Comparison of ENCODE assay signal across 8 cellular contexts in the genomic region with DNA sequence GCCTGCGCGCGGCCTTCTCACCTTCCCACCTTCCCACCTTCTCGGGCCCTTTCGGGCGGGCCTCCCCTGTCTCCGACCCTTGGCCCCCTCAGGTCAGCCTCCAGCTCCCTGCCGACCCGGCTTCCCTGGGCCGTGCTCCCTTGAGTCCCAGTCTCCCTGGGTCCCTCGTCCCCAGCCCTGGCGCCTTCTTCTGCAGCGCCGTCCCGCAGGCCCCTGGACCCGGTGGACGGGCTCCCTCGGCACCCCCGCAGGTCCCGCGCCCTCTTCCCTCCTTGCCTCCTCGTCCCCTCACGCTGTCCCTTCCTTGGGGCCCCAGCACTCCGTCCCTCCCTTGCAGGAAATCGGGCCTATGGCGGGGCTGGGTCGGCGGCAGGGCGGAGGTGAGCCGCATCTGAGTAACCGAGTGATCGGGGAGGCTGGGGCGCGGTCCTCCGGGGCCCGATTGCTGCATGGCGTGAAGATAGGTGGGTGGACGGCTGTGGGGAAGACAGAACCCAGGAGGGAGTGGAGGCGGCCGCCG. TPM values are rescaled to one million over a fixed set of nuclear protein-coding genes. Genes with fewer than 3 reads are reported as not detected.
A peak's percentile ranks its signal among the peaks of the same experiment; 100 is the strongest.
DNase-seq lines count a peak whose midpoint lies in the region; ATAC-seq and TF ChIP-seq lines count a peak whose summit lies in the region.

No MANE protein-coding gene starts in this region.

- no peaks in the 10 kb centered on the region for H3K9me3 ChIP-seq in mononuclear cell (ENCODE audit: low read depth, low read length)
- no peaks in the 10 kb centered on the region for H3K9me3 ChIP-seq in transverse colon

- H3K4me3 ChIP-seq in WI38 (ENCODE audit: low read depth, low read length) (peak overlapping the region; percentile 94), mononuclear cell (ENCODE audit: low read length) (peak overlapping the region; percentile 83), transverse colon (peak overlapping the region; percentile 66 to 90 (median 88))

- 0% methylated on average over 31 of the region's 41 CpGs; no CpG with 5 or more reads in 1 of the 2 donors for WGBS in transverse colon (ENCODE audit: low coverage in 1 of 2), 2 donors

- intact Hi-C loops in transverse colon (cut with DNase I; ENCODE audit: low total_unique reads): no loop called here

- TF ChIP-seq CTCF in WI38 (IDR thresholded peaks at IDR 0.05; ENCODE audit: low read depth, low read length) (no peak), transverse colon (IDR thresholded peaks at IDR 0.05) (peak in 1 of 5 experiments; percentile 6)

- no peaks in the 10 kb centered on the region for H3K36me3 ChIP-seq in transverse colon

- DNase-seq in ecto neural progenitor cell (ENCODE audit: low spot score) (peak; percentile 62), transverse colon (peak; percentile 49), G401 (ENCODE audit: low spot score) (no peak), hepatic stellate cell (ENCODE audit: low spot score) (no peak)

- ATAC-seq in GM18907 (IDR thresholded peaks at IDR 0.05; ENCODE audit: unreplicated experiment) (peak; percentile 10), HG03025 (IDR thresholded peaks at IDR 0.05; ENCODE audit: low FRiP score, unreplicated experiment) (peak; percentile 11)

- TF ChIP-seq EP300 in transverse colon (IDR thresholded peaks at IDR 0.05; ENCODE audit: low read depth): no peak

- in situ Hi-C loops in transverse colon (cut with MboI; ENCODE audit: low pct_ligation_motif_present in 1 of 4, low pct_unique_long_range_greater_than_20kb in 1 of 4, low sequenced_read_pairs in 3 of 4): no loop called here
- in situ Hi-C loops in G401 (cut with HindIII; ENCODE audit: low sequenced_read_pairs): no loop called here

- H3K27me3 ChIP-seq in mononuclear cell (ENCODE audit: insufficient read depth, low read length) (no peaks in the 10 kb centered on the region), transverse colon (no peaks in the 10 kb centered on the region)

- H3K4me1 ChIP-seq in mononuclear cell (ENCODE audit: insufficient read depth, low read length): peaks cover 61% of the 10 kb centered on the region
- H3K4me1 ChIP-seq in transverse colon: peaks cover 26 to 44% (median 42%) of the 10 kb centered on the region in 4 donors

- H3K27ac ChIP-seq in transverse colon: peak overlapping the region; percentile 94 to 100 (median 98)

- TF ChIP-seq POLR2A in transverse colon (IDR thresholded peaks at IDR 0.05): no peak

RNA-seq across cellular contexts. Expression of gene ARPC5L, which starts 7.6 kb away (rescaled TPM):
- 29.3 TPM for total RNA-seq in mononuclear cell
- 10 to 100 TPM in 3 of 4 donors, 1 to 10 TPM in 1; 9.8 to 37.0 (median 22.8) TPM for total RNA-seq in transverse colon
- 29.4 and 46.0 TPM in 2 replicates for total RNA-seq in G401 (2014; rRNA removed; shearing (Covaris generic))

RNA-seq across cellular contexts. Expression of gene RPL35, which starts 7.8 kb away (rescaled TPM):
- 2,254 TPM for total RNA-seq in mononuclear cell
- 1,000 to 10,000 TPM in 3 of 4 donors, 100 to 1,000 TPM in 1; 498 to 3,953 (median 1,382) TPM for total RNA-seq in transverse colon
- 2,015 and 3,321 TPM in 2 replicates for total RNA-seq in G401 (2014; rRNA removed; shearing (Covaris generic))

RNA-seq across cellular contexts. Expression of gene WDR38, which starts 16.3 kb away (rescaled TPM):
- total RNA-seq in mononuclear cell: not detected
- not detected for total RNA-seq in transverse colon
- total RNA-seq in G401 (2014; rRNA removed; shearing (Covaris generic)): 0.62 TPM in 1 of 2 replicates, not detected in the other

Comparison
In these comparisons a context has a peak if more than half of its experiments do, and no peak if none do; other contexts are left out.
1. DNase-seq: peak in ecto neural progenitor cell (single experiment) and transverse colon (single experiment); none in G401 (single experiment) and hepatic stellate cell (single experiment).
2. Peak in every context shown above with its lines, with median percentiles within 50 percentile points of each other: H3K4me3 ChIP-seq.